Comparison of ENCODE assay signal across 8 cellular contexts in genomic region chr12:53344487-53344823, GRCh38. TPM values are rescaled to one million over a fixed set of nuclear protein-coding genes. Genes with fewer than 3 reads are reported as not detected.
DNase-seq lines count a peak whose midpoint lies in the region; ATAC-seq and TF ChIP-seq lines count a peak whose summit lies in the region.

No MANE protein-coding gene starts in this region.

- peaks cover 25% of the 10 kb centered on the region for H3K4me1 Mint-ChIP-seq in brain

- peak overlapping the region; percentile 77 to 97 (median 81) for H3K4me3 Mint-ChIP-seq in brain

- no peaks in the 10 kb centered on the region for H3K9me3 Mint-ChIP-seq in brain

- no peaks in the 10 kb centered on the region for H3K36me3 ChIP-seq in cardiac muscle cell
- H3K36me3 ChIP-seq in mucosa of rectum (ENCODE audit: control insufficient read depth in 2 of 2, insufficient read depth in 2 of 2, low read length in 2 of 2), result no peaks in the 10 kb centered on the region
- H3K36me3 ChIP-seq in urinary bladder (ENCODE audit: insufficient read depth), result no peaks in the 10 kb centered on the region

- H3K9me3 ChIP-seq in cardiac muscle cell (ENCODE audit: low read depth) (no peaks in the 10 kb centered on the region), mucosa of rectum (ENCODE audit: control insufficient read depth in 2 of 2, low read length in 2 of 2) (no peaks in the 10 kb centered on the region)

- DNase-seq in cardiac muscle cell (ENCODE audit: low read depth in 1 of 2, low spot score in 1 of 2), result no peak
- no peak for DNase-seq in Right ventricle myocardium inferior (ENCODE audit: missing footprints)
- DNase-seq in SIG-M5 treated with dmso at 0.1 percent for 504 hours (lab: John Stamatoyannopoulos, UW; ENCODE audit: unreplicated experiment), result no peak
- DNase-seq in AG08396 (ENCODE audit: low spot score), result no peak
- no peak for DNase-seq in NCI-H345 treated with DMSO at 0.1 percent for 48 hours (lab: John Stamatoyannopoulos, UW; ENCODE audit: unreplicated experiment)

- no peaks in the 10 kb centered on the region for H3K36me3 Mint-ChIP-seq in brain

- peak overlapping the region in 4 of 5 experiments; percentile 57 to 89 (median 66) for H3K27ac Mint-ChIP-seq in brain

- WGBS in urinary bladder, result 3% methylated on average over 19 of the region's 19 CpGs

- no peaks in the 10 kb centered on the region for H3K27me3 ChIP-seq in cardiac muscle cell
- no peaks in the 10 kb centered on the region for H3K27me3 ChIP-seq in mucosa of rectum (ENCODE audit: control insufficient read depth in 2 of 2, insufficient read depth in 2 of 2, low read length in 2 of 2)

- H3K4me1 ChIP-seq in cardiac muscle cell (ENCODE audit: low read depth) (no peaks in the 10 kb centered on the region), mucosa of rectum (ENCODE audit: control insufficient read depth in 2 of 2, insufficient read depth in 2 of 2, low read length in 2 of 2) (peaks cover 6 to 8% of the 10 kb centered on the region in 2 donors), urinary bladder (ENCODE audit: insufficient read depth) (no peaks in the 10 kb centered on the region)

- ATAC-seq in Right ventricle myocardium inferior, result no peak

- H3K4me3 ChIP-seq in cardiac muscle cell (peak overlapping the region; percentile 90), mucosa of rectum (ENCODE audit: low read length in 2 of 2) (peak overlapping the region; percentile 42 to 56), urinary bladder (ENCODE audit: low read depth, low read length) (peak overlapping the region; percentile 49)

- no peak for TF ChIP-seq CTCF in cardiac muscle cell (IDR thresholded peaks at IDR 0.05; ENCODE audit: low read depth, low read length)
- no peak for TF ChIP-seq CTCF in brain (conservative IDR thresholded peaks at IDR 0.05)

- intact Hi-C loops in Right ventricle myocardium inferior (cut with DNase I), result no loop called here

- no peak overlapping the region for H3K27ac ChIP-seq in cardiac muscle cell
- no peak overlapping the region for H3K27ac ChIP-seq in mucosa of rectum (ENCODE audit: low read depth in 2 of 2, low read length in 2 of 2)
- H3K27ac ChIP-seq in urinary bladder (ENCODE audit: low read depth), result no peak overlapping the region

- peak overlapping the region in 1 of 2 donors; percentile 47 for H3K9ac ChIP-seq in mucosa of rectum (ENCODE audit: low read depth in 1 of 2, low read length in 2 of 2)

- H3K27me3 Mint-ChIP-seq in brain, result peaks cover 34% of the 10 kb centered on the region

RNA-seq across cellular contexts. Expression of gene SP7, which starts 8.3 kb away (rescaled TPM):
- total RNA-seq in cardiac muscle cell (0.14 and 0.39 TPM in 2 replicates), Right ventricle myocardium inferior (not detected), urinary bladder (not detected)
- polyA plus RNA-seq in cardiac muscle cell (0.45 TPM in 1 of 2 replicates, not detected in the other), brain (ENCODE audit: insufficient read depth, low read depth, low replicate concordance) (not detected), urinary bladder (not detected)

RNA-seq across cellular contexts. Expression of gene AAAS, which starts 23.0 kb away (rescaled TPM):
- total RNA-seq in cardiac muscle cell, result 117 and 119 TPM in 2 replicates
- polyA plus RNA-seq in cardiac muscle cell, result 138 and 140 TPM in 2 replicates
- 38.5 TPM for total RNA-seq in Right ventricle myocardium inferior
- polyA plus RNA-seq in brain (ENCODE audit: insufficient read depth, low read depth, low replicate concordance), result 52.4 TPM
- total RNA-seq in urinary bladder, result 33.3 TPM
- polyA plus RNA-seq in urinary bladder, result 45.4 TPM

RNA-seq across cellular contexts. Expression of gene SP1, which starts 35.5 kb away (rescaled TPM):
- 43.7 and 53.0 TPM in 2 replicates for total RNA-seq in cardiac muscle cell
- 11.4 and 12.9 TPM in 2 replicates for polyA plus RNA-seq in cardiac muscle cell
- 31.3 TPM for total RNA-seq in Right ventricle myocardium inferior
- 18.9 TPM for polyA plus RNA-seq in brain (ENCODE audit: insufficient read depth, low read depth, low replicate concordance)
- 60.5 TPM for total RNA-seq in urinary bladder
- 32.4 TPM for polyA plus RNA-seq in urinary bladder

RNA-seq across cellular contexts. Expression of gene MYG1, which starts 45.0 kb away (rescaled TPM):
- total RNA-seq in cardiac muscle cell, result 69.5 and 71.0 TPM in 2 replicates
- 73.3 and 75.4 TPM in 2 replicates for polyA plus RNA-seq in cardiac muscle cell
- 38.5 TPM for total RNA-seq in Right ventricle myocardium inferior
- 114 TPM for polyA plus RNA-seq in brain (ENCODE audit: insufficient read depth, low read depth, low replicate concordance)
- total RNA-seq in urinary bladder, result 17.9 TPM
- 66.3 TPM for polyA plus RNA-seq in urinary bladder

RNA-seq across cellular contexts. Expression of gene PFDN5, which starts 49.1 kb away (rescaled TPM):
- total RNA-seq in cardiac muscle cell (435 and 511 TPM in 2 replicates), Right ventricle myocardium inferior (392 TPM), urinary bladder (432 TPM)
- polyA plus RNA-seq in cardiac muscle cell (548 and 553 TPM in 2 replicates), brain (ENCODE audit: insufficient read depth, low read depth, low replicate concordance) (938 TPM), urinary bladder (812 TPM)
